In the genomic region with DNA sequence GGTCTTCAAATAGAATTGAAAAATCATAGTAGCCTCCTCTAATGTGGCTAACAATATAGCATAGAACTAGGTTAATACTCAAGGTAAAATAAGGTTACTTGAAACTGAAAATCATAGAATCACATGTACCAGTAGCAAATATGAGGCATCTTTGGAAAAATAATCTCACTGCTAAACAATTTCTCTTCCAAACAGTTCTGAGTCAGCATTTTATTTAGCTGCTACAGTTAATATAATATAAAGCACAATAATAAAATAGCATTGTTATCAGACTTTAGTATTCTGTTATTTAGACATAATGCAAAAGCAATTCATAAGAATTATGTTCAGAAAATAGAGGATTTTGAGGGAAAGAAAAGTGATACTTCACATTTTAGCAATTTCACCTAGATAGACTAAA, we compare ENCODE assay signal across 19 cellular contexts. TPM values are rescaled to one million over a fixed set of nuclear protein-coding genes. Genes with fewer than 3 reads are reported as not detected.
A peak's percentile ranks its signal among the peaks of the same experiment; 100 is the strongest.
DNase-seq lines count a peak whose midpoint lies in the region; ATAC-seq, FAIRE-seq and TF ChIP-seq lines count a peak whose summit lies in the region.
"Had no signal": no experiment of that assay in that cellular context is flagged by ENCODE, and none has a peak within 500 bp of the region (broad histone marks: within the 10 kb centered on the region; RNA-seq: fewer than 3 reads in every experiment).

No MANE protein-coding gene starts in this region.

- H4K91ac ChIP-seq in IMR-90 (ENCODE audit: insufficient read depth, low read depth, low read length): no peak overlapping the region

- no peak overlapping the region for H3K14ac ChIP-seq in IMR-90 (replicated peaks; ENCODE audit: low read depth, low read length)

- DNase-seq in A549 (ENCODE audit: low read depth in 1 of 2, low spot score in 1 of 2) (no peak), IMR-90 (no peak), D721Med (ENCODE audit: insufficient read length, low spot score) (no peak), smooth muscle cell (lab: John Stamatoyannopoulos, UW; ENCODE audit: unreplicated experiment) (no peak), NAMALWA (ENCODE audit: low spot score) (no peak)
- DNase-seq in activated T-helper 2 cell treated with anti-CD3 and anti-CD28 coated beads, Interferon-gamma antibody, Interleukin-2, Interleukin-4, amounts not matched to agents 10 μg/mL and 5 μg/mL and 100 μg/mL, durations not matched to agents 14 hours and 24 hours and 36 hours (ENCODE audit: low spot score): no peak
- DNase-seq: ACHN; AML-193; BE2C; CD4-positive, alpha-beta T cell; CD8-positive, alpha-beta memory T cell; DMS53; DMS79 treated with DMSO at 0.1 percent for 48 hours; GF-D8; GOT3; HFFc6 had no signal

- no peak overlapping the region for H2BK20ac ChIP-seq in IMR-90 (ENCODE audit: low read depth, low read length)

- H2BK15ac ChIP-seq in IMR-90 (ENCODE audit: low read depth, low read length): no peak overlapping the region

- in situ Hi-C loops in IMR-90 (cut with MboI; ENCODE audit: low sequenced_read_pairs): no loop called here

- 0 out of 2 replicates have a peak, but pooled peaks cover 4% of the 10 kb centered on the region for H3K9me1 ChIP-seq in IMR-90 (ENCODE audit: insufficient read depth, low read length)

- no peak for TF ChIP-seq EP300 in A549 (IDR thresholded peaks at IDR 0.05)

- H2AFZ ChIP-seq in IMR-90 (replicated peaks; ENCODE audit: low read length, poor library complexity): no peak overlapping the region
- H2AFZ ChIP-seq in smooth muscle cell (ENCODE audit: low read depth): no peak overlapping the region

- ATAC-seq in A549 (no peak), IMR-90 (ENCODE audit: low read depth) (no peak)

- no peak for TF ChIP-seq POLR2A in A549 (IDR thresholded peaks at IDR 0.05; ENCODE audit: low read length)
- no peak for TF ChIP-seq POLR2A in IMR-90 (IDR thresholded peaks at IDR 0.05; ENCODE audit: low read depth, low read length)

- intact Hi-C loops in IMR-90 (cut with micrococcal nuclease): loop anchor here (5.0 kb wide), 1 partner anchor 38 kb away; no protein-coding TSS in a partner anchor
- intact Hi-C loops in activated T-helper 2 cell treated with anti-CD3 and anti-CD28 coated beads, Interferon-gamma antibody, Interleukin-2, Interleukin-4, amounts not matched to agents 10 μg/mL and 5 μg/mL and 100 μg/mL, durations not matched to agents 14 hours and 24 hours and 36 hours (cut with micrococcal nuclease): no loop called here

- H3F3A ChIP-seq in smooth muscle cell (ENCODE audit: low read depth): no peaks in the 10 kb centered on the region

- H3K4me2 ChIP-seq in A549 (no peak overlapping the region), IMR-90 (ENCODE audit: low read depth, low read length) (no peak overlapping the region), smooth muscle cell (no peak overlapping the region)
- H3K4me2 ChIP-seq: BLaER1 treated with 17β-estradiol and CSF1 and Interleukin-3, amounts not matched to agents 10 nM and 100 nM had no signal

- H3K4me1 Mint-ChIP-seq in activated T-helper 2 cell treated with anti-CD3 and anti-CD28 coated beads, Interferon-gamma antibody, Interleukin-2, Interleukin-4, amounts not matched to agents 10 μg/mL and 5 μg/mL and 100 μg/mL, durations not matched to agents 14 hours and 24 hours and 36 hours (ENCODE audit: low read depth): peaks cover 14% of the 10 kb centered on the region
- H3K4me1 Mint-ChIP-seq: CD14-positive monocyte had no signal

- dilution Hi-C loops in IMR-90 (cut with HindIII; ENCODE audit: low sequenced_read_pairs, unreplicated experiment): no loop called here

- TF ChIP-seq CTCF in A549 (IDR thresholded peaks at IDR 0.05) (no peak), IMR-90 (conservative IDR thresholded peaks at IDR 0.05; ENCODE audit: low read depth, low read length) (no peak), D721Med (IDR thresholded peaks at IDR 0.05; ENCODE audit: insufficient read depth, missing control alignments) (no peak), smooth muscle cell (IDR thresholded peaks at IDR 0.05; ENCODE audit: borderline replicate concordance, insufficient read depth, poor library complexity, severe bottlenecking) (no peak)

- H3K4me1 ChIP-seq in A549 (no peaks in the 10 kb centered on the region), IMR-90 (ENCODE audit: control insufficient read depth, insufficient read depth, low read length) (no peaks in the 10 kb centered on the region), smooth muscle cell (ENCODE audit: low read depth) (no peaks in the 10 kb centered on the region)
- H3K4me1 ChIP-seq: BE2C; BLaER1 treated with 17β-estradiol and CSF1 and Interleukin-3, amounts not matched to agents 10 nM and 100 nM; HAP-1 had no signal

- no peak overlapping the region for H4K5ac ChIP-seq in IMR-90 (ENCODE audit: low read depth, low read length)

- H4K20me1 ChIP-seq in IMR-90 (ENCODE audit: insufficient read depth, low read length) (no peaks in the 10 kb centered on the region), smooth muscle cell (ENCODE audit: low read depth) (no peaks in the 10 kb centered on the region)

- H2AK9ac ChIP-seq in IMR-90 (replicated peaks; ENCODE audit: low read depth, low read length, poor library complexity): no peak overlapping the region

- no peak overlapping the region for H3K4me3 Mint-ChIP-seq in activated T-helper 2 cell treated with anti-CD3 and anti-CD28 coated beads, Interferon-gamma antibody, Interleukin-2, Interleukin-4, amounts not matched to agents 10 μg/mL and 5 μg/mL and 100 μg/mL, durations not matched to agents 14 hours and 24 hours and 36 hours (ENCODE audit: low read depth)
- H3K4me3 Mint-ChIP-seq: CD14-positive monocyte; CD4-positive, alpha-beta T cell; CD8-positive, alpha-beta memory T cell; HFFc6 had no signal

- no peaks in the 10 kb centered on the region for H3K9me3 Mint-ChIP-seq in activated T-helper 2 cell treated with anti-CD3 and anti-CD28 coated beads, Interferon-gamma antibody, Interleukin-2, Interleukin-4, amounts not matched to agents 10 μg/mL and 5 μg/mL and 100 μg/mL, durations not matched to agents 14 hours and 24 hours and 36 hours
- H3K9me3 Mint-ChIP-seq: CD4-positive, alpha-beta T cell; CD8-positive, alpha-beta memory T cell; HFFc6 had no signal

- H3K23ac ChIP-seq in IMR-90 (ENCODE audit: low read depth, low read length): no peak overlapping the region

- POLR2A ChIA-PET in A549 (lab: Yijun Ruan, JAX) (no interaction called here), IMR-90 (lab: Charles Lee; ENCODE audit: unreplicated experiment) (no interaction called here)

- no peaks in the 10 kb centered on the region for H3K79me2 ChIP-seq in smooth muscle cell (ENCODE audit: low read depth)

- H3K18ac ChIP-seq in IMR-90 (ENCODE audit: low read depth, low read length): no peak overlapping the region

- no peaks in the 10 kb centered on the region for H3K27me3 Mint-ChIP-seq in activated T-helper 2 cell treated with anti-CD3 and anti-CD28 coated beads, Interferon-gamma antibody, Interleukin-2, Interleukin-4, amounts not matched to agents 10 μg/mL and 5 μg/mL and 100 μg/mL, durations not matched to agents 14 hours and 24 hours and 36 hours (ENCODE audit: low read depth)
- H3K27me3 Mint-ChIP-seq: CD4-positive, alpha-beta T cell; CD8-positive, alpha-beta memory T cell had no signal

- H3K4me3 ChIP-seq in A549 (no peak overlapping the region), IMR-90 (ENCODE audit: insufficient read depth, low read depth, low read length) (no peak overlapping the region), smooth muscle cell (no peak overlapping the region)
- H3K4me3 ChIP-seq: BLaER1 treated with 17β-estradiol and CSF1 and Interleukin-3, amounts not matched to agents 10 nM and 100 nM; HAP-1 had no signal

- H3K27ac ChIP-seq in A549 (no peak overlapping the region), IMR-90 (ENCODE audit: insufficient read depth, low read length) (no peak overlapping the region), smooth muscle cell (ENCODE audit: low read depth) (no peak overlapping the region)
- H3K27ac ChIP-seq: BLaER1 treated with 17β-estradiol and CSF1 and Interleukin-3, amounts not matched to agents 10 nM and 100 nM had no signal

- no peak overlapping the region for H4K8ac ChIP-seq in IMR-90 (ENCODE audit: low read depth in 2 of 2, low read length in 2 of 2)

- H3K36me3 ChIP-seq in IMR-90 (ENCODE audit: control insufficient read depth, insufficient read depth, low read length) (peaks cover 8% of the 10 kb centered on the region), smooth muscle cell (ENCODE audit: low read depth) (peaks cover 3% of the 10 kb centered on the region)

- H3K56ac ChIP-seq in IMR-90 (ENCODE audit: extremely low read depth, insufficient read depth, low read length): no peak overlapping the region

- CTCF ChIA-PET in A549 (lab: Yijun Ruan, JAX) (interaction anchor here (0.7 kb wide), 1 partner anchor 157 kb away, joined by 3 read pairs; no protein-coding TSS in a partner anchor), IMR-90 (lab: Yijun Ruan, JAX) (no interaction called here)

- H3K9me3 ChIP-seq in A549 (no peaks in the 10 kb centered on the region), IMR-90 (ENCODE audit: control insufficient read depth, insufficient read depth, low read length) (no peaks in the 10 kb centered on the region), smooth muscle cell (replicated peaks; ENCODE audit: low read depth) (no peaks in the 10 kb centered on the region)
- H3K9me3 ChIP-seq: BE2C; BLaER1 treated with 17β-estradiol and CSF1 and Interleukin-3, amounts not matched to agents 10 nM and 100 nM; HAP-1 had no signal

- H2BK120ac ChIP-seq in IMR-90 (ENCODE audit: low read depth, low read length): no peak overlapping the region

- H2AK5ac ChIP-seq in IMR-90 (ENCODE audit: low read depth, low read length): no peak overlapping the region

- H3K36me3 Mint-ChIP-seq in activated T-helper 2 cell treated with anti-CD3 and anti-CD28 coated beads, Interferon-gamma antibody, Interleukin-2, Interleukin-4, amounts not matched to agents 10 μg/mL and 5 μg/mL and 100 μg/mL, durations not matched to agents 14 hours and 24 hours and 36 hours (ENCODE audit: low read depth): peaks cover 69% of the 10 kb centered on the region

- H3K9ac ChIP-seq in IMR-90 (ENCODE audit: low read depth, low read length): no peak overlapping the region
- H3K9ac ChIP-seq in smooth muscle cell (ENCODE audit: low read depth): no peak overlapping the region
- H3K9ac ChIP-seq: BLaER1 treated with 17β-estradiol and CSF1 and Interleukin-3, amounts not matched to agents 10 nM and 100 nM had no signal

- BruUV-seq in IMR-90 (replicated peaks; lab: Mats Ljungman, UMichigan): no TSS peak

- H3K27ac Mint-ChIP-seq in activated T-helper 2 cell treated with anti-CD3 and anti-CD28 coated beads, Interferon-gamma antibody, Interleukin-2, Interleukin-4, amounts not matched to agents 10 μg/mL and 5 μg/mL and 100 μg/mL, durations not matched to agents 14 hours and 24 hours and 36 hours: peak overlapping the region; percentile 5
- H3K27ac Mint-ChIP-seq: CD14-positive monocyte; CD4-positive, alpha-beta T cell; HFFc6 had no signal

- H3K27me3 ChIP-seq in IMR-90 (ENCODE audit: control insufficient read depth, insufficient read depth, low read length) (no peaks in the 10 kb centered on the region), smooth muscle cell (ENCODE audit: low read depth) (no peaks in the 10 kb centered on the region)
- H3K27me3 ChIP-seq: BE2C; BLaER1 treated with 17β-estradiol and CSF1 and Interleukin-3, amounts not matched to agents 10 nM and 100 nM had no signal

- no peak for FAIRE-seq in A549 (lab: Jason Lieb, UNC)
- no peak for FAIRE-seq in D721Med (lab: Jason Lieb, UNC)

- no peak overlapping the region for H2BK5ac ChIP-seq in IMR-90 (ENCODE audit: low read depth, low read length, poor library complexity, severe bottlenecking)

- TF ChIP-seq RAD21 in A549 (conservative IDR thresholded peaks at IDR 0.05 in 1 of 2, IDR thresholded peaks at IDR 0.05 in 1 of 2): no peak
- TF ChIP-seq RAD21 in IMR-90 (IDR thresholded peaks at IDR 0.05; ENCODE audit: low read length): no peak

- peaks cover 5 to 9% of the 10 kb centered on the region in 2 experiments; a peak in 2 of 4 replicates for H3K79me1 ChIP-seq in IMR-90 (ENCODE audit: low read depth in 1 of 2, low read length in 2 of 2)

- H3K4ac ChIP-seq in IMR-90 (ENCODE audit: low read depth, low read length): no peak overlapping the region

RNA-seq across cellular contexts. Expression of gene ERO1A, which starts 35.0 kb away (rescaled TPM):
- polyA plus RNA-seq in A549 (2011; rRNA removed): 67.5 and 69.1 TPM in 2 replicates
- polyA plus RNA-seq in A549 (2012; cell fraction: cytosol; rRNA removed): 19.2 and 25.1 TPM in 2 replicates
- 17.8 and 18.9 TPM in 2 replicates for polyA plus RNA-seq in A549 (2012; cell fraction: nucleus; rRNA removed)
- 38.1 to 39.4 TPM (median 39.2 TPM) in 3 replicates for polyA plus RNA-seq in A549 (2017; fragmentation: RNase III; extraction: RNeasy Plus Mini Kit Qiagen cat#74134 plus additional on column Dnase treatment)
- polyA minus RNA-seq in A549 (2011; rRNA and poly(A)+ RNA removed): 14.4 and 15.5 TPM in 2 replicates
- 38.0 and 44.6 TPM in 2 replicates for total RNA-seq in IMR-90 (2012; rRNA removed)
- polyA plus RNA-seq in IMR-90 (2012; rRNA removed): 23.4 and 29.7 TPM in 2 replicates
- 24.3 and 49.5 TPM in 2 replicates for polyA plus RNA-seq in IMR-90 (2012; cell fraction: cytosol; rRNA removed)
- 8.9 and 20.0 TPM in 2 replicates for polyA plus RNA-seq in IMR-90 (2012; cell fraction: nucleus; rRNA removed; ENCODE audit: low replicate concordance)
- total RNA-seq in activated T-helper 2 cell treated with anti-CD3 and anti-CD28 coated beads, Interferon-gamma antibody, Interleukin-2, Interleukin-4, amounts not matched to agents 10 μg/mL and 5 μg/mL and 100 μg/mL, durations not matched to agents 14 hours and 24 hours and 36 hours: 219 and 226 TPM in 2 replicates
- 105 and 136 TPM in 2 replicates for total RNA-seq in smooth muscle cell
- 50.4 and 68.1 TPM in 2 replicates for polyA plus RNA-seq in smooth muscle cell

RNA-seq across cellular contexts. Expression of gene PSMC6, which starts 46.7 kb away (rescaled TPM):
- 115 and 180 TPM in 2 replicates for polyA plus RNA-seq in A549 (2011; rRNA removed)
- 34.8 and 44.7 TPM in 2 replicates for polyA plus RNA-seq in A549 (2012; cell fraction: cytosol; rRNA removed)
- polyA plus RNA-seq in A549 (2012; cell fraction: nucleus; rRNA removed): 23.6 and 45.1 TPM in 2 replicates
- polyA plus RNA-seq in A549 (2017; fragmentation: RNase III; extraction: RNeasy Plus Mini Kit Qiagen cat#74134 plus additional on column Dnase treatment): 147 to 167 TPM (median 150 TPM) in 3 replicates
- polyA minus RNA-seq in A549 (2011; rRNA and poly(A)+ RNA removed): 38.9 and 48.1 TPM in 2 replicates
- total RNA-seq in IMR-90 (2012; rRNA removed): 62.9 and 139 TPM in 2 replicates
- polyA plus RNA-seq in IMR-90 (2012; rRNA removed): 61.3 and 85.4 TPM in 2 replicates
- polyA plus RNA-seq in IMR-90 (2012; cell fraction: cytosol; rRNA removed): 4.8 and 9.7 TPM in 2 replicates
- 10.1 and 67.5 TPM in 2 replicates for polyA plus RNA-seq in IMR-90 (2012; cell fraction: nucleus; rRNA removed; ENCODE audit: low replicate concordance)
- 144 and 155 TPM in 2 replicates for total RNA-seq in activated T-helper 2 cell treated with anti-CD3 and anti-CD28 coated beads, Interferon-gamma antibody, Interleukin-2, Interleukin-4, amounts not matched to agents 10 μg/mL and 5 μg/mL and 100 μg/mL, durations not matched to agents 14 hours and 24 hours and 36 hours
- 138 and 169 TPM in 2 replicates for total RNA-seq in smooth muscle cell
- polyA plus RNA-seq in smooth muscle cell: 90.9 and 91.9 TPM in 2 replicates
